13 cellular contexts compared by ENCODE assay signal in the genomic region with DNA sequence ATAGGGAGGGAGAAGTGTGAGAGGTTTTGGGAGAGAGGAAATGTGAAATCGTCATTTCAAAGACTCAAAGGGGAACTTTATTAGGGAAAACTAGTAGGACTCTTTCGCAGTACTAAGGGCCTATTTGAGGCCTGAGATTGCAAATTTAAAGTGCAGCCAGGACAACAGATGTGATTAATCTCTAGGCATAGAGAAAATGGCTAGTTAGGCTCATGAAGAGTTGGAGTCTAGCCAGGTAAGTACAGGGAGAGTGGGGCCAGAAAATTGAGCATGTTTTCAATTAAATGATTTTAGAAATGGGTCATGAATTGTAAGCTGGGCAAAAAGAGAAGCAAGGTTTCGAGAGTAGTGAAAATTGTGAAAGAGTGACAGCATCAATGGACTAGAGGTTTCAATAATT.
"Had no signal": no experiment of that assay in that cellular context is flagged by ENCODE, and none has a peak within 500 bp of the region (broad histone marks: within the 10 kb centered on the region; RNA-seq: fewer than 3 reads in every experiment).

No MANE protein-coding gene starts in this region.

- H3K4me1 ChIP-seq: foreskin keratinocyte, psoas muscle had no signal

- H3K27me3 ChIP-seq: foreskin keratinocyte had no signal

- H3K9me3 ChIP-seq: psoas muscle had no signal

- H3K27ac ChIP-seq: coronary artery, foreskin keratinocyte, psoas muscle had no signal

- H3K4me3 ChIP-seq: coronary artery, psoas muscle had no signal

- DNase-seq: activated B cell treated with CpG ODN at 0.5 μM for 24 hours; activated CD4-positive, alpha-beta T cell treated with anti-CD3 and anti-CD28 coated beads, Interleukin-2, amount 10 ng/mL, durations not matched to agents 24 days and 14 days; activated naive CD4-positive, alpha-beta T cell treated with anti-CD3 and anti-CD28 coated beads for 36 hours; central memory CD4-positive, alpha-beta T cell; effector CD8-positive, alpha-beta T cell; foreskin keratinocyte; islet precursor cell; nephron progenitor cell; psoas muscle; stimulated activated CD4-positive, alpha-beta T cell treated with anti-CD3 and anti-CD28 coated beads, Interleukin-4, amount 100 ng/mL, for 24 hours had no signal

- ATAC-seq: activated T-helper 17 cell treated with anti-CD3 and anti-CD28 coated beads, Interleukin-2, amount 50 U/mL, for 72 hours; foreskin keratinocyte; left lobe of liver; psoas muscle had no signal
